Comparison of ENCODE assay signal across 19 cellular contexts in the genomic region with DNA sequence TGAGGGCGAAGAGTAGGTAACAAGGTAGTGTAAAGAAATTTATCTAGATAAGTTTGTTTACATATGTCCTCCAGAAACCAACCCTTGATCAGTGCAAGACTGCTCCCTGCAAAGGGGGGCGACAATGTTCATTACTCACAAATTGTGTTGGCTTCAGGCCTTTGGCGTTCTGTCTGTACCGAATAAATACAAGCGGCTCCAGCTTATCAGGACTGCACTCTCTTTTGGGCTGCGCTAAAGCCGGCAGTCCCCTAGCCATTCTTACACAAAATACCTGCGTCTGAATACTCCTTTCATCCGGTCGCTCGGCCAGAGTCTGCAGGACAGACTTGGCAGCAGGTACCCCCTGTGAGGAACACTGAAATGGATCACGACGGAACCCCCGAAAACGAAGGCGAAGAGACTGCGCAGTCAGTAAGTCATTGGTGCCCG.
"Had no signal": no experiment of that assay in that cellular context is flagged by ENCODE, and none has a peak within 500 bp of the region (broad histone marks: within the 10 kb centered on the region; RNA-seq: fewer than 3 reads in every experiment).

No MANE protein-coding gene starts in this region.

- H3K4me3 ChIP-seq: smooth muscle cell, stomach, suprapubic skin, tibial nerve had no signal

- H3K27me3 Mint-ChIP-seq: activated CD4-positive, alpha-beta memory T cell treated with anti-CD3 and anti-CD28 coated beads, Interleukin-2, amount 10 ng/mL, durations not matched to agents 7 days and 5 days; activated naive CD8-positive, alpha-beta T cell treated with anti-CD3 and anti-CD28 coated beads for 36 hours; central memory CD8-positive, alpha-beta T cell; naive B cell; stimulated activated memory B cell treated with anti-CD40 and anti-IgM and Interleukin-4, amounts not matched to agents 10 μg/mL and 1 μg/mL and 100 μg/mL, for 72 hours had no signal

- ATAC-seq: esophagus mucosa; sciatic nerve; stimulated activated memory B cell treated with anti-CD40 and anti-IgM and Interleukin-4, amounts not matched to agents 10 μg/mL and 1 μg/mL and 100 μg/mL, for 72 hours had no signal

- H3K27ac Mint-ChIP-seq: activated CD4-positive, alpha-beta memory T cell treated with anti-CD3 and anti-CD28 coated beads, Interleukin-2, amount 10 ng/mL, durations not matched to agents 7 days and 5 days; activated naive CD8-positive, alpha-beta T cell treated with anti-CD3 and anti-CD28 coated beads for 36 hours; stimulated activated memory B cell treated with anti-CD40 and anti-IgM and Interleukin-4, amounts not matched to agents 10 μg/mL and 1 μg/mL and 100 μg/mL, for 72 hours had no signal

- H3K4me1 ChIP-seq: suprapubic skin had no signal

- H3K4me3 Mint-ChIP-seq: activated CD4-positive, alpha-beta memory T cell treated with anti-CD3 and anti-CD28 coated beads, Interleukin-2, amount 10 ng/mL, durations not matched to agents 7 days and 5 days; activated naive CD8-positive, alpha-beta T cell treated with anti-CD3 and anti-CD28 coated beads for 36 hours; central memory CD8-positive, alpha-beta T cell; stimulated activated memory B cell treated with anti-CD40 and anti-IgM and Interleukin-4, amounts not matched to agents 10 μg/mL and 1 μg/mL and 100 μg/mL, for 72 hours had no signal

- H3K9me3 Mint-ChIP-seq: activated CD4-positive, alpha-beta memory T cell treated with anti-CD3 and anti-CD28 coated beads, Interleukin-2, amount 10 ng/mL, durations not matched to agents 7 days and 5 days; central memory CD8-positive, alpha-beta T cell had no signal

- DNase-seq: activated CD4-positive, alpha-beta memory T cell treated with anti-CD3 and anti-CD28 coated beads, Interleukin-2, amount 10 ng/mL, durations not matched to agents 7 days and 5 days; activated CD4-positive, alpha-beta T cell treated with anti-CD3 and anti-CD28 coated beads for 48 hours; activated naive CD4-positive, alpha-beta T cell treated with Interleukin-2 at 50 U/mL for 16 hours; activated naive CD8-positive, alpha-beta T cell treated with anti-CD3 and anti-CD28 coated beads for 36 hours; activated T-cell treated with anti-CD3 and anti-CD28 coated beads for 4 hours; effector memory CD4-positive, alpha-beta T cell; foreskin melanocyte; naive B cell; nucleus accumbens; stimulated activated CD4-positive, alpha-beta T cell treated with anti-CD3 and anti-CD28 coated beads, Interleukin-15, amount 100 ng/mL, for 24 hours; stomach; T-helper 1 cell had no signal

- H3K27me3 ChIP-seq: stomach, suprapubic skin, tibial nerve had no signal

- H3K27ac ChIP-seq: stomach, suprapubic skin, tibial nerve had no signal

- H3K4me1 Mint-ChIP-seq: activated CD4-positive, alpha-beta memory T cell treated with anti-CD3 and anti-CD28 coated beads, Interleukin-2, amount 10 ng/mL, durations not matched to agents 7 days and 5 days; activated naive CD8-positive, alpha-beta T cell treated with anti-CD3 and anti-CD28 coated beads for 36 hours had no signal
